Comparison of ENCODE assay signal across 8 cellular contexts in the genomic region with DNA sequence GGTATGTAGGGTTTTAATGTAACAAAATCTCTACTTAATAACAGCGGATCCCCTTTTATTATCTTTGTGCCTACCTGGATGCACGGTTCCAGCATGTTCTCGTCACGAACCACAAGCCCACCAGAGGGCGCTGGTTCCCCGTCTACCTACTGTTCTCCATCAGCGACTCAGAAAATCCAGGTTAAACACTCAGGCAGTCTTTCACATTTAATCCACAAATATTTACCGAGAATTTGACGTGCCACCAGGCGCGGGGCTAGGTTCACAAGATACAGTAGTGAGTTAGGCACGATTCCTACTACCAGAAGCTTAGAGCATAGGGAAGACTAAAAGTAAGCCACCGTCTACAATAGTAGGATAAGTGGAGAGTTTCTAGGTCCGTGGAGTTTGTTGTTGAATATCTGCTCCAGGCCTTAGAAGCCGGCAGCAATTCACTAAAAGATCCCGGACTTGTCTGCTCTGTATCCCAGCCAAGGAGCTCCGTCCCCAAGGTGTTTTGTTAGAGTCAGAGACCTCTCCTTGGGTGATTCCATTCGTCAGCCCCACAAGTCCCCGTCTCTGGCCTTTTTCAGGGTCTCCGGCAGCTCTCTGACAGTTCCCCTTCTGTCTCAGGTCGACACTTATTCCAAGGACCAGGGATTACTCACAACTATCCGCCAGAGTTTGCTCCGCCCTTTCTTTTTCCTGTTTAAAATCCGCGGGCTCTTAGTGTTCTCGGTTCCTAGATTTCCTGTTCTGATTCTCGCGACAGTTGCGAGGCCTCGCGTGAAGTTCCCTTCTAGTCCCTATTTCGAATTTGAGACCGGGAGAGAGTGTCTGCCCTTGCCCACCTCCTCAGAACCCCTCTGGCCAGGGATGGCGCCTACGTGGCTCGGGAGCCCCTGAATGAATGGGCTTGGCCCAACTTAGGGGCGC. TPM values are rescaled to one million over a fixed set of nuclear protein-coding genes. Genes with fewer than 3 reads are reported as not detected.
DNase-seq lines count a peak whose midpoint lies in the region; ATAC-seq and TF ChIP-seq lines count a peak whose summit lies in the region.

No MANE protein-coding gene starts in this region.

- H3K27ac ChIP-seq in angular gyrus (ENCODE audit: low read depth, low read length) (peak overlapping the region; percentile 98), right cardiac atrium (ENCODE audit: low read length) (peak overlapping the region; percentile 99), rectal smooth muscle tissue (ENCODE audit: low read depth, low read length) (peak overlapping the region; percentile 92), vagina (peak overlapping the region; percentile 96)

- H3K27me3 ChIP-seq in right cardiac atrium (ENCODE audit: control insufficient read depth, insufficient read depth) (no peaks in the 10 kb centered on the region), rectal smooth muscle tissue (ENCODE audit: control insufficient read depth, insufficient read depth, low read length) (peaks cover 5% of the 10 kb centered on the region), vagina (no peaks in the 10 kb centered on the region)

- H3K4me1 ChIP-seq in right cardiac atrium (ENCODE audit: control insufficient read depth, insufficient read depth, low read length) (peaks cover 8% of the 10 kb centered on the region), rectal smooth muscle tissue (ENCODE audit: control insufficient read depth, insufficient read depth, low read length) (no peaks in the 10 kb centered on the region), vagina (peaks cover 35% of the 10 kb centered on the region)

- intact Hi-C loops in right cardiac atrium (cut with DNase I) = no loop called here
- intact Hi-C loops in vagina (cut with DNase I) = loop anchor here (5.0 kb wide), 1 partner anchor 68 kb away; no protein-coding TSS in a partner anchor

- no peaks in the 10 kb centered on the region for H3K36me3 Mint-ChIP-seq in T-cell

- no peak for TF ChIP-seq POLR2A in vagina (IDR thresholded peaks at IDR 0.05)

- peak overlapping the region; percentile 91 to 98 for H3K27ac Mint-ChIP-seq in T-cell

- H3K36me3 ChIP-seq in rectal smooth muscle tissue (ENCODE audit: control insufficient read depth, insufficient read depth, low read length) = no peaks in the 10 kb centered on the region
- no peaks in the 10 kb centered on the region for H3K36me3 ChIP-seq in vagina

- DNase-seq in NCI-H1436 treated with DMSO at 0.1 percent for 48 hours (lab: John Stamatoyannopoulos, UW) (peak; percentile 89), T-cell (peak; percentile 67 to 94 (median 86)), right cardiac atrium (peak; percentile 94 to 98 (median 96)), vagina (ENCODE audit: extremely low spot score in 2 of 2) (no peak)

- H3K9ac ChIP-seq in rectal smooth muscle tissue (ENCODE audit: low read length) = peak overlapping the region; percentile 87

- H3K9me3 Mint-ChIP-seq in T-cell = no peaks in the 10 kb centered on the region

- H3K27me3 Mint-ChIP-seq in T-cell = peaks cover 17 to 19% of the 10 kb centered on the region in 2 donors

- peak; percentile 79 for TF ChIP-seq CTCF in GM12875 (IDR thresholded peaks at IDR 0.05; ENCODE audit: borderline replicate concordance, insufficient read depth, low read depth, low read length)
- peak; percentile 60 to 81 (median 69) for TF ChIP-seq CTCF in vagina (IDR thresholded peaks at IDR 0.05)

- no peaks in the 10 kb centered on the region for H3K9me3 ChIP-seq in right cardiac atrium (ENCODE audit: control insufficient read depth, low read length)
- H3K9me3 ChIP-seq in vagina = no peaks in the 10 kb centered on the region

- H3K4me1 Mint-ChIP-seq in T-cell = peaks cover 22 to 35% (median 23%) of the 10 kb centered on the region in 3 donors

- under 1% methylated on average over 37 of the region's 37 CpGs for WGBS in right cardiac atrium

- H3K4me3 ChIP-seq in GM12875 (ENCODE audit: low read depth, low read length) (peak overlapping the region; percentile 84), right cardiac atrium (ENCODE audit: low read length) (peak overlapping the region; percentile 73), rectal smooth muscle tissue (ENCODE audit: low read length) (peak overlapping the region; percentile 83), vagina (peak overlapping the region; percentile 68 to 84)

- POLR2A ChIA-PET in T-cell (lab: Charles Lee) = interaction anchor here in 1 of 2 donors (0.6 kb wide), 1 partner anchor 19 kb away, joined by 13 read pairs; no protein-coding TSS in a partner anchor

- CTCF ChIA-PET in T-cell (lab: Charles Lee) = interaction anchor here (1.0 to 6.1 kb wide), 9 partner anchors 8 to 56 kb away, joined by 3 to 42 read pairs (median 4); a partner anchor contains a TSS

- ATAC-seq in HG02852 (IDR thresholded peaks at IDR 0.05; ENCODE audit: unreplicated experiment) (peak; percentile 48), T-cell (replicated peaks in 1 of 4) (peak; percentile 75 to 81 (median 76)), right cardiac atrium (peak; percentile 59 to 72)

- peak overlapping the region; percentile 86 to 93 (median 87) for H3K4me3 Mint-ChIP-seq in T-cell

RNA-seq across cellular contexts. Expression of a gene that starts 1.5 kb away (rescaled TPM):
- total RNA-seq in T-cell (under 1 TPM in 2 of 5 donors, not detected in 3; 0.19 to 0.29 TPM), right cardiac atrium (10 to 100 TPM in 3 of 4 donors, 1 to 10 TPM in 1; 6.7 to 19.1 (median 12.7) TPM), vagina (4.2 TPM)
- 15.3 TPM for polyA plus RNA-seq in right cardiac atrium

RNA-seq across cellular contexts. Expression of a gene that starts 29.3 kb away (rescaled TPM):
- total RNA-seq in T-cell (100 to 1,000 TPM in 2 of 5 donors, 10 to 100 TPM in 3; 45.2 to 113 (median 91.0) TPM), right cardiac atrium (10 to 100 TPM; 21.1 to 28.1 (median 24.7) TPM), vagina (95.0 TPM)
- polyA plus RNA-seq in right cardiac atrium = 18.0 TPM

RNA-seq across cellular contexts. Expression of a gene that starts 29.4 kb away (rescaled TPM):
- total RNA-seq in T-cell (1 to 10 TPM; 1.7 to 2.7 (median 2.3) TPM), right cardiac atrium (under 1 TPM; 0.33 to 0.94 (median 0.83) TPM), vagina (1.5 TPM)
- 0.41 TPM for polyA plus RNA-seq in right cardiac atrium

Comparison
In these comparisons a context has a peak if more than half of its experiments do, and no peak if none do; other contexts are left out.
1. DNase-seq: peak in NCI-H1436 treated with DMSO at 0.1 percent for 48 hours (single experiment), T-cell (34 of 34) and right cardiac atrium (3 of 3); none in vagina (0 of 2).
2. Peak in every context shown above with its lines, with median percentiles within 50 percentile points of each other: H3K4me3 ChIP-seq, ATAC-seq and H3K27ac ChIP-seq.